ENCODE assay signal across 21 cellular contexts in the genomic region with DNA sequence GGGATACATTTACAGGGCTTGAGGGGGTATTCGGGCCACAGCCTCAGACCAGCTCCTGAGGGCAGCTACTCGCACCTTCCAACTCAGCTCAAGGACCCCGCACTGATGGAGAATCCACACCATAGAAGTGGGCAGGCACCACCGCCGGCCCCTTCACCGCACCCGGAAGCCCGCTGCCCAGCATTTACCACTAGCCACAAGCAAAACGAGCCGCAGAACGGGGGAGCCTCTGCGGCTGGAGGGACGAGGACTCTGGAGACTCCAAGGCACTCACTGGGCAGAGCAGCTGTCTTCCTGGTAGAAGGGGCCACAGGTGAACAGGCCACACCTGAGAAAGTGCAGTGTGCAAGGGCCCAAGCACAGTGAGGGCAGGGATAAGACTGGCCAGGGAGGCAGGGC. TPM values are rescaled to one million over a fixed set of nuclear protein-coding genes. Genes with fewer than 3 reads are reported as not detected.
A peak's percentile ranks its signal among the peaks of the same experiment; 100 is the strongest.
DNase-seq lines count a peak whose midpoint lies in the region; ATAC-seq, FAIRE-seq and TF ChIP-seq lines count a peak whose summit lies in the region.
"Had no signal": no experiment of that assay in that cellular context is flagged by ENCODE, and none has a peak within 500 bp of the region (broad histone marks: within the 10 kb centered on the region; RNA-seq: fewer than 3 reads in every experiment).

No MANE protein-coding gene starts in this region.

- H3K27me3 Mint-ChIP-seq in astrocyte (ENCODE audit: low read depth, unreplicated experiment) = no peaks in the 10 kb centered on the region
- H3K27me3 Mint-ChIP-seq in activated naive CD8-positive, alpha-beta T cell treated with anti-CD3 and anti-CD28 coated beads for 36 hours = no peaks in the 10 kb centered on the region

- peaks cover 17% of the 10 kb centered on the region for H3K36me3 Mint-ChIP-seq in astrocyte (ENCODE audit: low read depth, unreplicated experiment)
- peaks cover 46% of the 10 kb centered on the region for H3K36me3 Mint-ChIP-seq in activated naive CD8-positive, alpha-beta T cell treated with anti-CD3 and anti-CD28 coated beads for 36 hours

- no peak overlapping the region for H2AFZ ChIP-seq in astrocyte (ENCODE audit: low read depth, low read length)

- no peaks in the 10 kb centered on the region for H3K9me3 ChIP-seq in astrocyte (ENCODE audit: insufficient read depth, low read depth, low read length)
- H3K9me3 ChIP-seq in kidney (ENCODE audit: control insufficient read depth in 1 of 2, low read length in 2 of 2) = no peaks in the 10 kb centered on the region

- peak overlapping the region; percentile 58 for H3K27ac Mint-ChIP-seq in astrocyte (ENCODE audit: unreplicated experiment)
- H3K27ac Mint-ChIP-seq in activated naive CD8-positive, alpha-beta T cell treated with anti-CD3 and anti-CD28 coated beads for 36 hours = no peak overlapping the region

- TF ChIP-seq CTCF in astrocyte (IDR thresholded peaks at IDR 0.05; ENCODE audit: insufficient read depth, low read depth, low read length) (no peak), kidney (IDR thresholded peaks at IDR 0.05; ENCODE audit: borderline replicate concordance, extremely low read depth, insufficient read depth) (no peak)

- no peak for FAIRE-seq in astrocyte (lab: Jason Lieb, UNC)
- FAIRE-seq in kidney (lab: Jason Lieb, UNC) = no peak
- FAIRE-seq: D721Med, GM12892, GM18507 had no signal

- H3K4me3 ChIP-seq in H7 (ENCODE audit: insufficient read depth, low read depth, low read length) (no peak overlapping the region), astrocyte (ENCODE audit: insufficient read depth, low read depth, low read length) (no peak overlapping the region), kidney (ENCODE audit: low read length in 2 of 2) (no peak overlapping the region)

- H4K20me1 ChIP-seq in astrocyte (ENCODE audit: insufficient read depth, low read length) = peaks cover 56% of the 10 kb centered on the region

- H3K4me2 ChIP-seq in astrocyte (ENCODE audit: low read length) = no peak overlapping the region

- peaks cover 13% of the 10 kb centered on the region for H3K36me3 ChIP-seq in H7 (replicated peaks; ENCODE audit: control insufficient read depth, insufficient read depth, low read length)
- H3K36me3 ChIP-seq in astrocyte (ENCODE audit: insufficient read depth, low read length) = peaks cover 4% of the 10 kb centered on the region
- H3K36me3 ChIP-seq in kidney (ENCODE audit: control insufficient read depth in 1 of 2, insufficient read depth in 2 of 2, low read length in 2 of 2) = peaks cover 3 to 7% of the 10 kb centered on the region in 2 donors

- H3K4me1 ChIP-seq in astrocyte (ENCODE audit: insufficient read depth, low read length) (peaks cover 43% of the 10 kb centered on the region), kidney (ENCODE audit: control insufficient read depth in 1 of 2, insufficient read depth in 1 of 2, low read depth in 1 of 2, low read length in 2 of 2) (peaks cover 25 to 27% of the 10 kb centered on the region in 2 donors)

- H3K9ac ChIP-seq in astrocyte (ENCODE audit: low read length) (no peak overlapping the region), kidney (ENCODE audit: low read length in 2 of 2) (no peak overlapping the region)

- no peaks in the 10 kb centered on the region for H3K9me3 Mint-ChIP-seq in astrocyte (ENCODE audit: unreplicated experiment)
- H3K9me3 Mint-ChIP-seq in activated naive CD8-positive, alpha-beta T cell treated with anti-CD3 and anti-CD28 coated beads for 36 hours = no peaks in the 10 kb centered on the region

- no peak for ATAC-seq in GM19397 (IDR thresholded peaks at IDR 0.05; ENCODE audit: unreplicated experiment)
- ATAC-seq: SK-N-SH treated with all-trans-retinoic acid at 6 μM for 48 hours had no signal

- no peaks in the 10 kb centered on the region for H3K27me3 ChIP-seq in H7 (ENCODE audit: control insufficient read depth, insufficient read depth, low read length)
- no peaks in the 10 kb centered on the region for H3K27me3 ChIP-seq in astrocyte (ENCODE audit: insufficient read depth, low read length)

- H3K79me2 ChIP-seq in astrocyte (ENCODE audit: insufficient read depth, low read length) = peaks cover 79% of the 10 kb centered on the region

- H3K4me1 Mint-ChIP-seq in astrocyte (ENCODE audit: low read depth, unreplicated experiment) = peaks cover 40% of the 10 kb centered on the region
- peaks cover 30% of the 10 kb centered on the region for H3K4me1 Mint-ChIP-seq in activated naive CD8-positive, alpha-beta T cell treated with anti-CD3 and anti-CD28 coated beads for 36 hours

- no peak overlapping the region for H3K27ac ChIP-seq in astrocyte (ENCODE audit: low read depth, low read length)
- no peak overlapping the region for H3K27ac ChIP-seq in kidney (ENCODE audit: low read depth in 2 of 2, low read length in 2 of 2)
- H3K27ac ChIP-seq: C4-2B had no signal

- peak; percentile 51 for DNase-seq in H7
- DNase-seq in astrocyte (ENCODE audit: low read depth) = no peak
- DNase-seq in kidney = peak; percentile 50
- DNase-seq in activated naive CD8-positive, alpha-beta T cell treated with anti-CD3 and anti-CD28 coated beads for 36 hours = no peak
- DNase-seq in midbrain (lab: John Stamatoyannopoulos, UW) = no peak
- DNase-seq: ACHN, AML-193, Karpas-422, NCI-H1436, NCI-H1930, NCI-H345, NCI-H524 treated with DMSO at 0.1 percent for 48 hours, SIG-M5 had no signal

- intact Hi-C loops in kidney (cut with DNase I) = no loop called here

- H3K4me3 Mint-ChIP-seq in astrocyte (ENCODE audit: unreplicated experiment) = no peak overlapping the region
- H3K4me3 Mint-ChIP-seq in activated naive CD8-positive, alpha-beta T cell treated with anti-CD3 and anti-CD28 coated beads for 36 hours = no peak overlapping the region

RNA-seq across cellular contexts. Expression of a gene that starts 5.4 kb away (rescaled TPM):
- total RNA-seq in H7 (2014; rRNA removed; shearing (Covaris generic)) = 81.8 and 105 TPM in 2 replicates
- total RNA-seq in astrocyte (58.7 and 67.4 TPM in 2 replicates), kidney (56.6 TPM)
- 57.4 TPM for polyA plus RNA-seq in kidney (ENCODE audit: insufficient read depth, low read depth, low replicate concordance)
- total RNA-seq in activated naive CD8-positive, alpha-beta T cell treated with anti-CD3 and anti-CD28 coated beads for 36 hours = 10 to 100 TPM; 69.9 to 70.6 TPM

RNA-seq across cellular contexts. Expression of a gene that starts 12.0 kb away (rescaled TPM):
- 4.0 and 10.2 TPM in 2 replicates for total RNA-seq in H7 (2014; rRNA removed; shearing (Covaris generic))
- total RNA-seq in astrocyte (4.4 and 5.0 TPM in 2 replicates), kidney (4.6 TPM)
- 4.6 TPM for polyA plus RNA-seq in kidney (ENCODE audit: insufficient read depth, low read depth, low replicate concordance)
- 1 to 10 TPM; 4.9 to 6.9 TPM for total RNA-seq in activated naive CD8-positive, alpha-beta T cell treated with anti-CD3 and anti-CD28 coated beads for 36 hours

RNA-seq across cellular contexts. Expression of a gene that starts 21.8 kb away (rescaled TPM):
- 3.6 and 6.3 TPM in 2 replicates for total RNA-seq in H7 (2014; rRNA removed; shearing (Covaris generic))
- total RNA-seq in astrocyte = 3.9 and 4.7 TPM in 2 replicates
- total RNA-seq in kidney = 3.1 TPM
- polyA plus RNA-seq in kidney (ENCODE audit: insufficient read depth, low read depth, low replicate concordance) = 9.9 TPM
- 1 to 10 TPM; 2.4 to 3.8 TPM for total RNA-seq in activated naive CD8-positive, alpha-beta T cell treated with anti-CD3 and anti-CD28 coated beads for 36 hours
- total RNA-seq: H4, RPMI7951 had no signal

RNA-seq across cellular contexts. Expression of a gene that starts 36.2 kb away (rescaled TPM):
- 40.3 and 47.2 TPM in 2 replicates for total RNA-seq in H7 (2014; rRNA removed; shearing (Covaris generic))
- total RNA-seq in astrocyte = 22.4 and 27.5 TPM in 2 replicates
- 20.3 TPM for total RNA-seq in kidney
- polyA plus RNA-seq in kidney (ENCODE audit: insufficient read depth, low read depth, low replicate concordance) = 13.7 TPM
- 10 to 100 TPM; 17.5 to 18.9 TPM for total RNA-seq in activated naive CD8-positive, alpha-beta T cell treated with anti-CD3 and anti-CD28 coated beads for 36 hours

RNA-seq across cellular contexts. Expression of a gene that starts 36.5 kb away (rescaled TPM):
- total RNA-seq in H7 (2014; rRNA removed; shearing (Covaris generic)) = 102 and 127 TPM in 2 replicates
- total RNA-seq in astrocyte (175 and 180 TPM in 2 replicates), kidney (160 TPM)
- 143 TPM for polyA plus RNA-seq in kidney (ENCODE audit: insufficient read depth, low read depth, low replicate concordance)
- total RNA-seq in activated naive CD8-positive, alpha-beta T cell treated with anti-CD3 and anti-CD28 coated beads for 36 hours = 10 to 100 TPM; 85.9 to 95.9 TPM

Comparison
In these comparisons a context has a peak if more than half of its experiments do, and no peak if none do; other contexts are left out.
1. DNase-seq: peak in H7 (single experiment) and kidney (single experiment); none in astrocyte (single experiment), activated naive CD8-positive, alpha-beta T cell treated with anti-CD3 and anti-CD28 coated beads for 36 hours (single experiment) and midbrain (single experiment).